In genomic region chr15:40795019-40795418, GRCh38 we compare ENCODE assay signal across 23 cellular contexts. TPM values are rescaled to one million over a fixed set of nuclear protein-coding genes. Genes with fewer than 3 reads are reported as not detected.
"Had no signal": no experiment of that assay in that cellular context is flagged by ENCODE, and none has a peak within 500 bp of the region (broad histone marks: within the 10 kb centered on the region; RNA-seq: fewer than 3 reads in every experiment).

No MANE protein-coding gene starts in this region.

- H3K4me3 ChIP-seq: breast epithelium, heart right ventricle, left lung, psoas muscle, spleen had no signal

- H3K9me3 Mint-ChIP-seq: nephron; stimulated activated naive B cell treated with anti-CD40 and anti-IgM and Interleukin-4, amounts not matched to agents 10 μg/mL and 1 μg/mL and 100 μg/mL, for 72 hours had no signal

- H3K4me1 Mint-ChIP-seq: nephron had no signal

- H3K27me3 ChIP-seq: breast epithelium, heart right ventricle, left lung, spleen had no signal

- H3K27me3 Mint-ChIP-seq: stimulated activated naive B cell treated with anti-CD40 and anti-IgM and Interleukin-4, amounts not matched to agents 10 μg/mL and 1 μg/mL and 100 μg/mL, for 72 hours had no signal

- H3K36me3 ChIP-seq: breast epithelium, WERI-Rb-1 had no signal

- FAIRE-seq: frontal cortex, keratinocyte had no signal

- H3K4me3 Mint-ChIP-seq: activated CD8-positive, alpha-beta T cell treated with anti-CD3 and anti-CD28 coated beads, Interleukin-2, amount 10 ng/mL, durations not matched to agents 7 days and 5 days; nephron; stimulated activated naive B cell treated with anti-CD40 and anti-IgM and Interleukin-4, amounts not matched to agents 10 μg/mL and 1 μg/mL and 100 μg/mL, for 72 hours had no signal

- H3K9me3 ChIP-seq: breast epithelium, heart right ventricle, left lung, psoas muscle, spleen had no signal

- H3K27ac Mint-ChIP-seq: activated CD8-positive, alpha-beta T cell treated with anti-CD3 and anti-CD28 coated beads, Interleukin-2, amount 10 ng/mL, durations not matched to agents 7 days and 5 days; nephron; stimulated activated naive B cell treated with anti-CD40 and anti-IgM and Interleukin-4, amounts not matched to agents 10 μg/mL and 1 μg/mL and 100 μg/mL, for 72 hours had no signal

- H3K27ac ChIP-seq: heart right ventricle, left lung, psoas muscle, WERI-Rb-1 had no signal

- ATAC-seq: activated CD8-positive, alpha-beta T cell treated with anti-CD3 and anti-CD28 coated beads, Interleukin-2, amount 10 ng/mL, durations not matched to agents 7 days and 5 days; heart right ventricle; left lung; psoas muscle; sciatic nerve; stimulated activated naive B cell treated with anti-CD40 and anti-IgM and Interleukin-4, amounts not matched to agents 10 μg/mL and 1 μg/mL and 100 μg/mL, for 72 hours had no signal

- DNase-seq: activated CD4-positive, alpha-beta T cell treated with anti-CD3 and anti-CD28 coated beads for 4 hours; activated CD8-positive, alpha-beta memory T cell treated with anti-CD3 and anti-CD28 coated beads, Interleukin-2, amount 50 U/mL, for 48 hours; activated CD8-positive, alpha-beta T cell treated with anti-CD3 and anti-CD28 coated beads, Interleukin-2, amount 10 ng/mL, durations not matched to agents 7 days and 5 days; heart right ventricle; mesenchymal stem cell; spleen; stimulated activated CD4-positive, alpha-beta T cell treated with anti-CD3 and anti-CD28 coated beads, Interleukin-1b, Interleukin-23, amount 100 ng/mL, for 48 hours; stimulated activated naive B cell treated with anti-CD40 and anti-IgM and Interleukin-4, amounts not matched to agents 10 μg/mL and 1 μg/mL and 100 μg/mL, for 72 hours; substantia nigra; T-helper 9 cell; trophoblast cell; WERI-Rb-1 had no signal

RNA-seq across cellular contexts. Expression of gene C15orf62, which starts 25.2 kb away (rescaled TPM):
- total RNA-seq: frontal cortex, psoas muscle had no signal

RNA-seq across cellular contexts. Expression of gene PPP1R14D, which starts 33.5 kb away (rescaled TPM):
- total RNA-seq: activated CD8-positive, alpha-beta T cell treated with anti-CD3 and anti-CD28 coated beads, Interleukin-2, amount 10 ng/mL, durations not matched to agents 7 days and 5 days; aorta; cerebellum; fibroblast of lung; frontal cortex; heart right ventricle; omental fat pad; psoas muscle; sciatic nerve; spleen had no signal
- polyA plus RNA-seq: fibroblast of lung, heart right ventricle, keratinocyte, psoas muscle had no signal
